Comparison of ENCODE assay signal across 8 cellular contexts in genomic region chr1:243842978-243843490, GRCh38. TPM values are rescaled to one million over a fixed set of nuclear protein-coding genes. Genes with fewer than 3 reads are reported as not detected.
DNase-seq lines count a peak whose midpoint lies in the region; ATAC-seq and TF ChIP-seq lines count a peak whose summit lies in the region.

No MANE protein-coding gene starts in this region.

- H3K4me3 ChIP-seq in A673 (ENCODE audit: low read depth, low read length, poor library complexity, severe bottlenecking), result no peak overlapping the region
- no peak overlapping the region for H3K4me3 ChIP-seq in HUES48 (ENCODE audit: low read depth, low read length)
- no peak overlapping the region for H3K4me3 ChIP-seq in lung

- H3K4me1 ChIP-seq in A673 (ENCODE audit: insufficient read depth, low read length, poor library complexity, severe bottlenecking) (no peaks in the 10 kb centered on the region), HUES48 (ENCODE audit: control insufficient read depth, insufficient read depth, low read length) (peaks cover 12% of the 10 kb centered on the region; the same call in 1 of the 2 replicates), lung (ENCODE audit: control insufficient read depth in 2 of 2, insufficient read depth in 2 of 2, low read length in 2 of 2) (peaks cover 1 to 2% of the 10 kb centered on the region in 2 donors)

- H3K27me3 ChIP-seq in A673 (replicated peaks; ENCODE audit: insufficient read depth, low read depth, low read length, poor library complexity) (no peaks in the 10 kb centered on the region), HUES48 (ENCODE audit: control insufficient read depth, insufficient read depth, low read length) (no peaks in the 10 kb centered on the region), lung (ENCODE audit: control insufficient read depth, insufficient read depth) (no peaks in the 10 kb centered on the region)

- TF ChIP-seq CTCF in A673 (conservative IDR thresholded peaks at IDR 0.05; ENCODE audit: low read depth, low read length) (no peak), brain (conservative IDR thresholded peaks at IDR 0.05) (no peak), lung (IDR thresholded peaks at IDR 0.05; ENCODE audit: control extremely low read depth, extremely low read depth) (no peak)

- intact Hi-C loops in A673 (cut with micrococcal nuclease; ENCODE audit: unreplicated experiment), result no loop called here

- peaks cover 29% of the 10 kb centered on the region for H3K4me1 Mint-ChIP-seq in brain

- H3K27ac ChIP-seq in A673 (ENCODE audit: low read depth, low read length, poor library complexity, severe bottlenecking) (no peak overlapping the region), HUES48 (ENCODE audit: low read depth, low read length) (peak overlapping the region; percentile 63), lung (ENCODE audit: low read depth in 1 of 2, low read length in 1 of 2) (peak overlapping the region in 1 of 2 donors; percentile 50)

- peak overlapping the region in 3 of 5 experiments; percentile 72 to 84 (median 81) for H3K27ac Mint-ChIP-seq in brain

- peaks cover 55% of the 10 kb centered on the region for H3K36me3 Mint-ChIP-seq in brain

- H3K9me3 ChIP-seq in A673 (ENCODE audit: low read depth, low read length, poor library complexity, severe bottlenecking) (no peaks in the 10 kb centered on the region), HUES48 (ENCODE audit: control insufficient read depth, insufficient read depth, low read length) (no peaks in the 10 kb centered on the region), lung (ENCODE audit: control insufficient read depth in 2 of 2, insufficient read depth in 1 of 2, low read length in 1 of 2) (no peaks in the 10 kb centered on the region)

- POLR2A ChIA-PET in A673 (lab: Charles Lee; ENCODE audit: low non-redundant PET), result no interaction called here

- peak; percentile 58 for ATAC-seq in lung (ENCODE audit: insufficient read depth, low FRiP score)
- ATAC-seq in HG03460 (IDR thresholded peaks at IDR 0.05; ENCODE audit: unreplicated experiment), result no peak
- ATAC-seq in HG03039 (IDR thresholded peaks at IDR 0.05; ENCODE audit: unreplicated experiment), result no peak

- peak overlapping the region in 4 of 5 experiments; percentile 16 to 70 (median 42) for H3K4me3 Mint-ChIP-seq in brain

- WGBS in lung, 2 donors, result 56 to 57% methylated on average over 4 of the region's 4 CpGs

- BruUV-seq in A673 (replicated peaks; lab: Mats Ljungman, UMichigan), result no TSS peak

- no peaks in the 10 kb centered on the region for H3K27me3 Mint-ChIP-seq in brain

- H3K9me3 Mint-ChIP-seq in brain, result peaks cover 0 to 31% (median 16%) of the 10 kb centered on the region in 5 experiments

- no peak overlapping the region for H3K9ac ChIP-seq in HUES48 (ENCODE audit: low read depth, low read length)

- H3K36me3 ChIP-seq in A673 (ENCODE audit: insufficient read depth, low read length, poor library complexity, severe bottlenecking) (no peaks in the 10 kb centered on the region), HUES48 (ENCODE audit: control insufficient read depth, insufficient read depth, low read length) (no peaks in the 10 kb centered on the region), lung (ENCODE audit: control insufficient read depth in 2 of 2, insufficient read depth in 2 of 2, low read length in 2 of 2) (no peaks in the 10 kb centered on the region)

- DNase-seq in A673 (ENCODE audit: low spot score), result peak; percentile 14
- no peak for DNase-seq in lung (ENCODE audit: low spot score)
- no peak for DNase-seq in NCI-H2196 (lab: John Stamatoyannopoulos, UW; ENCODE audit: unreplicated experiment)
- DNase-seq in NCI-H1417 treated with DMSO at 0.1 percent for 48 hours (lab: John Stamatoyannopoulos, UW), result no peak

- CTCF ChIA-PET in A673 (lab: Charles Lee), result no interaction called here

RNA-seq across cellular contexts. Expression of gene AKT3, which starts 7.0 kb away (rescaled TPM):
- total RNA-seq in A673 (2021) (14.4 and 17.2 TPM in 2 replicates), lung (10 to 100 TPM; 39.4 to 53.1 TPM)
- polyA plus RNA-seq in brain (ENCODE audit: insufficient read depth, low read depth, low replicate concordance) (30.5 TPM), lung (1 to 10 TPM; 7.1 to 8.2 TPM)
